Comparison of ENCODE assay signal across 15 cellular contexts in the genomic region with DNA sequence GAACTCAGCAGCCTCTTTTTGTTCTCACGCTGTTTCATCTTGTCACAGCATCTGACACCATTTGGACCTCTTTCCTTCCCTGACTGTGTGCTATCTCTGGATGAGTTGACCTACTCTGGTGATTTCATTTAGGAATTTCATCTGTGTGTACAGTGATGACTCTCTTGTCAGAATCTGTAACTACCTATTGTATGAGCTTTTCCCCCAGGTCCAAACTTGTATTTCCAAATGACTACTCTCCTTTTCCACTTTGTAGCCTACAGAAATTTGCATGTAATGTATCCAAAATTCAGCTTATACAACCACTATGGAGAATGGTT.
"Had no signal": no experiment of that assay in that cellular context is flagged by ENCODE, and none has a peak within 500 bp of the region (broad histone marks: within the 10 kb centered on the region; RNA-seq: fewer than 3 reads in every experiment).

No MANE protein-coding gene starts in this region.

- H3K4me3 ChIP-seq: adrenal gland, esophagus squamous epithelium, left ventricle myocardium inferior, ovary, right lobe of liver, stomach had no signal

- ATAC-seq: activated T-helper 17 cell treated with anti-CD3 and anti-CD28 coated beads, Interleukin-2, amount 50 U/mL, for 72 hours; right lobe of liver had no signal

- FAIRE-seq: colon had no signal

- H3K27ac ChIP-seq: adrenal gland, esophagus squamous epithelium, left ventricle myocardium inferior, ovary, right lobe of liver, stomach had no signal

- DNase-seq: activated CD4-positive, alpha-beta T cell treated with anti-CD3 and anti-CD28 coated beads, Interleukin-2, amount 10 ng/mL, durations not matched to agents 7 days and 5 days; activated CD8-positive, alpha-beta memory T cell treated with anti-CD3 and anti-CD28 coated beads for 24 hours; activated naive CD4-positive, alpha-beta T cell treated with Interleukin-2 at 50 U/mL for 16 hours; adrenal gland; esophagus squamous epithelium; glutamatergic neuron; hypothalamus; left ventricle myocardium inferior; mesendoderm; ovary; right lobe of liver; stimulated activated CD4-positive, alpha-beta T cell treated with anti-CD3 and anti-CD28 coated beads, Interleukin-1b, Interleukin-23, amount 100 ng/mL, for 48 hours; stomach had no signal

- H3K36me3 ChIP-seq: adrenal gland, esophagus squamous epithelium, left ventricle myocardium inferior, ovary, right lobe of liver, stomach had no signal

- H3K9me3 ChIP-seq: adrenal gland, esophagus squamous epithelium, left ventricle myocardium inferior, ovary, right lobe of liver, stomach had no signal

- H3K27me3 ChIP-seq: adrenal gland, esophagus squamous epithelium, ovary, right lobe of liver, stomach had no signal
